In genomic region chr14:100775831-100776591, GRCh38 we compare ENCODE assay signal across 26 cellular contexts. TPM values are rescaled to one million over a fixed set of nuclear protein-coding genes. Genes with fewer than 3 reads are reported as not detected.
DNase-seq lines count a peak whose midpoint lies in the region; ATAC-seq and TF ChIP-seq lines count a peak whose summit lies in the region.
"Had no signal": no experiment of that assay in that cellular context is flagged by ENCODE, and none has a peak within 500 bp of the region (broad histone marks: within the 10 kb centered on the region; RNA-seq: fewer than 3 reads in every experiment).

No MANE protein-coding gene starts in this region.

- H3K36me3 ChIP-seq in WERI-Rb-1, result no peaks in the 10 kb centered on the region
- H3K36me3 ChIP-seq in smooth muscle cell (ENCODE audit: low read depth), result no peaks in the 10 kb centered on the region
- H3K36me3 ChIP-seq: left ventricle myocardium inferior, prostate gland had no signal

- peak overlapping the region; percentile 60 for H3K4me2 ChIP-seq in smooth muscle cell

- peaks cover 32% of the 10 kb centered on the region for H3K4me1 Mint-ChIP-seq in mesothelial cell of epicardium
- H3K4me1 Mint-ChIP-seq: activated naive CD4-positive, alpha-beta T cell treated with anti-CD3 and anti-CD28 coated beads, Interleukin-2, amount 50 U/mL, for 24 hours; immature natural killer cell; stimulated activated memory B cell treated with anti-CD40 and anti-IgM and Interleukin-4, amounts not matched to agents 10 μg/mL and 1 μg/mL and 100 μg/mL, for 72 hours had no signal

- H3K9ac ChIP-seq in smooth muscle cell (ENCODE audit: low read depth), result peak overlapping the region; percentile 83

- H3F3A ChIP-seq in smooth muscle cell (ENCODE audit: low read depth), result peaks cover 12% of the 10 kb centered on the region

- peak overlapping the region; percentile 94 for H3K27ac Mint-ChIP-seq in mesothelial cell of epicardium
- H3K27ac Mint-ChIP-seq: activated CD8-positive, alpha-beta T cell treated with anti-CD3 and anti-CD28 coated beads, Interleukin-2, amount 10 ng/mL, durations not matched to agents 7 days and 5 days; activated naive CD4-positive, alpha-beta T cell treated with anti-CD3 and anti-CD28 coated beads, Interleukin-2, amount 50 U/mL, for 24 hours; immature natural killer cell; stimulated activated memory B cell treated with anti-CD40 and anti-IgM and Interleukin-4, amounts not matched to agents 10 μg/mL and 1 μg/mL and 100 μg/mL, for 72 hours had no signal

- no peak for ATAC-seq in HG03039 (IDR thresholded peaks at IDR 0.05; ENCODE audit: unreplicated experiment)
- no peak for ATAC-seq in HG02642 (IDR thresholded peaks at IDR 0.05; ENCODE audit: poor library complexity, unreplicated experiment)
- ATAC-seq: activated CD8-positive, alpha-beta T cell treated with anti-CD3 and anti-CD28 coated beads, Interleukin-2, amount 10 ng/mL, durations not matched to agents 7 days and 5 days; HCT116; mucosa of descending colon; stimulated activated memory B cell treated with anti-CD40 and anti-IgM and Interleukin-4, amounts not matched to agents 10 μg/mL and 1 μg/mL and 100 μg/mL, for 72 hours had no signal

- H3K27me3 Mint-ChIP-seq in mesothelial cell of epicardium (ENCODE audit: low read depth), result no peaks in the 10 kb centered on the region

- no peaks in the 10 kb centered on the region for H4K20me1 ChIP-seq in smooth muscle cell (ENCODE audit: low read depth)

- H3K4me1 ChIP-seq in smooth muscle cell (ENCODE audit: low read depth), result peaks cover 6% of the 10 kb centered on the region
- H3K4me1 ChIP-seq: left ventricle myocardium inferior, prostate gland had no signal

- H3K9me3 ChIP-seq in WERI-Rb-1 (ENCODE audit: severe bottlenecking), result peaks cover 3% of the 10 kb centered on the region
- H3K9me3 ChIP-seq in smooth muscle cell (replicated peaks; ENCODE audit: low read depth), result no peaks in the 10 kb centered on the region
- H3K9me3 ChIP-seq: mucosa of descending colon, prostate gland had no signal

- H3K27me3 ChIP-seq in WERI-Rb-1 (ENCODE audit: insufficient read depth, low read depth, severe bottlenecking), result peaks cover 2% of the 10 kb centered on the region
- no peaks in the 10 kb centered on the region for H3K27me3 ChIP-seq in smooth muscle cell (ENCODE audit: low read depth)

- no peaks in the 10 kb centered on the region for H3K36me3 Mint-ChIP-seq in mesothelial cell of epicardium
- H3K36me3 Mint-ChIP-seq: activated naive CD4-positive, alpha-beta T cell treated with anti-CD3 and anti-CD28 coated beads, Interleukin-2, amount 50 U/mL, for 24 hours; immature natural killer cell; stimulated activated memory B cell treated with anti-CD40 and anti-IgM and Interleukin-4, amounts not matched to agents 10 μg/mL and 1 μg/mL and 100 μg/mL, for 72 hours had no signal

- H2AFZ ChIP-seq in smooth muscle cell (ENCODE audit: low read depth), result no peak overlapping the region

- no peaks in the 10 kb centered on the region for H3K79me2 ChIP-seq in smooth muscle cell (ENCODE audit: low read depth)

- peaks cover 6% of the 10 kb centered on the region for H3K9me3 Mint-ChIP-seq in mesothelial cell of epicardium
- H3K9me3 Mint-ChIP-seq: activated naive CD4-positive, alpha-beta T cell treated with anti-CD3 and anti-CD28 coated beads, Interleukin-2, amount 50 U/mL, for 24 hours; immature natural killer cell; stimulated activated memory B cell treated with anti-CD40 and anti-IgM and Interleukin-4, amounts not matched to agents 10 μg/mL and 1 μg/mL and 100 μg/mL, for 72 hours had no signal

- H3K4me3 ChIP-seq in WERI-Rb-1 (ENCODE audit: low read depth, low read length) (no peak overlapping the region), choroid plexus epithelial cell (ENCODE audit: low read depth, low read length) (no peak overlapping the region), smooth muscle cell (no peak overlapping the region)
- H3K4me3 ChIP-seq: left ventricle myocardium inferior, mucosa of descending colon, prostate gland had no signal

- TF ChIP-seq CTCF in WERI-Rb-1 (IDR thresholded peaks at IDR 0.05; ENCODE audit: low read depth, low read length) (no peak), choroid plexus epithelial cell (conservative IDR thresholded peaks at IDR 0.05; ENCODE audit: low read depth, low read length) (no peak), mesothelial cell of epicardium (IDR thresholded peaks at IDR 0.05; ENCODE audit: unreplicated experiment) (no peak), smooth muscle cell (IDR thresholded peaks at IDR 0.05; ENCODE audit: borderline replicate concordance, insufficient read depth, poor library complexity, severe bottlenecking) (no peak)

- WGBS in smooth muscle cell (ENCODE audit: low lambda C conversion rate), result 34% methylated on average over 20 of the region's 20 CpGs

- H3K27ac ChIP-seq in WERI-Rb-1 (no peak overlapping the region), smooth muscle cell (ENCODE audit: low read depth) (peak overlapping the region; percentile 96)
- H3K27ac ChIP-seq: C4-2B, left ventricle myocardium inferior, prostate gland had no signal

- peak; percentile 0 for DNase-seq in WERI-Rb-1
- peak; percentile 68 for DNase-seq in choroid plexus epithelial cell (ENCODE audit: low read depth)
- DNase-seq in mesothelial cell of epicardium (ENCODE audit: low spot score in 2 of 2, unreplicated experiment in 2 of 2), result no peak
- DNase-seq in smooth muscle cell (lab: John Stamatoyannopoulos, UW; ENCODE audit: unreplicated experiment), result no peak
- no peak for DNase-seq in NCI-H526 (lab: John Stamatoyannopoulos, UW)
- DNase-seq: activated CD8-positive, alpha-beta T cell treated with anti-CD3 and anti-CD28 coated beads, Interleukin-2, amount 10 ng/mL, durations not matched to agents 7 days and 5 days; activated T-cell treated with anti-CD3 and anti-CD28 coated beads, Interleukin-2, amount 50 U/mL, for 48 hours; Calu3; effector CD4-positive, alpha-beta T cell; erythroblast; foreskin fibroblast; immature natural killer cell; left ventricle myocardium inferior; mucosa of descending colon; NCI-H187 treated with DMSO at 0.1 percent for 48 hours; NCI-H69; stimulated activated CD4-positive, alpha-beta T cell treated with anti-CD3 and anti-CD28 coated beads, Interleukin-4, amount 100 ng/mL, for 1 hour; T-helper 1 cell had no signal

- no peak overlapping the region for H3K4me3 Mint-ChIP-seq in mesothelial cell of epicardium
- H3K4me3 Mint-ChIP-seq: activated CD8-positive, alpha-beta T cell treated with anti-CD3 and anti-CD28 coated beads, Interleukin-2, amount 10 ng/mL, durations not matched to agents 7 days and 5 days; activated naive CD4-positive, alpha-beta T cell treated with anti-CD3 and anti-CD28 coated beads, Interleukin-2, amount 50 U/mL, for 24 hours; immature natural killer cell; stimulated activated memory B cell treated with anti-CD40 and anti-IgM and Interleukin-4, amounts not matched to agents 10 μg/mL and 1 μg/mL and 100 μg/mL, for 72 hours had no signal

RNA-seq across cellular contexts. Expression of gene DLK1, which starts 49.3 kb away (rescaled TPM):
- total RNA-seq in mesothelial cell of epicardium (958 to 1,165 TPM (median 1,080 TPM) in 3 replicates), smooth muscle cell (3,515 and 3,549 TPM in 2 replicates)
- polyA plus RNA-seq in smooth muscle cell, result 10,448 and 15,731 TPM in 2 replicates
- total RNA-seq: activated CD8-positive, alpha-beta T cell treated with anti-CD3 and anti-CD28 coated beads, Interleukin-2, amount 10 ng/mL, durations not matched to agents 7 days and 5 days; Calu3; LHCN-M2 had no signal
- polyA plus RNA-seq: immature natural killer cell had no signal

RNA-seq across cellular contexts. Expression of gene MEG3, which starts 49.9 kb away (rescaled TPM):
- total RNA-seq in mesothelial cell of epicardium (0.18 TPM in 1 of 3 replicates, not detected in the others), smooth muscle cell (not detected in 2 replicates)
- polyA plus RNA-seq in smooth muscle cell, result 0.70 TPM in 1 of 2 replicates, not detected in the other
- total RNA-seq: activated CD8-positive, alpha-beta T cell treated with anti-CD3 and anti-CD28 coated beads, Interleukin-2, amount 10 ng/mL, durations not matched to agents 7 days and 5 days; Calu3 had no signal
- polyA plus RNA-seq: immature natural killer cell had no signal

Comparison
In these comparisons a context has a peak if more than half of its experiments do, and no peak if none do; other contexts are left out.
1. DNase-seq: peak in WERI-Rb-1 (single experiment) and choroid plexus epithelial cell (single experiment); none in mesothelial cell of epicardium (0 of 2), smooth muscle cell (single experiment) and NCI-H526 (0 of 2).